ENCODE assay signal across 36 cellular contexts in the genomic region with DNA sequence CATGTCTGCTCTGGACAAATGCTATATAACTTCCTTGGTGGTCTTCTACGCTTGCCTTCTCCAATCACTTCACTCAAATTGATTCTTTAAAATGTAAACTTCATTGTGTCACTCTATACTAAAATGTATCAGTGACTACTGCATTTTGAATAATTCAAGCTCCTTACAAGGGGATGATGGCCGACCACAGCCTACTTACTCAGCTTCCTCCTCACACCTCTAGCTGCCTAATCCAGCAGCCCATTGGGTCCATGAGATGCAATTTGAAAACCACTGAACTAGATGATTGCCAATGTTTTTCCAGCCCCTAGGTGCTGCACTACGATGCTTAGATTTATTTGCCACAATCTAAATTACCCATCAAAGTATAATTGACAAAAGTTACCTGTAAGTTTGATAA.
"Had no signal": no experiment of that assay in that cellular context is flagged by ENCODE, and none has a peak within 500 bp of the region (broad histone marks: within the 10 kb centered on the region; RNA-seq: fewer than 3 reads in every experiment).

No MANE protein-coding gene starts in this region.

- ATAC-seq: activated CD4-positive, alpha-beta T cell treated with anti-CD3 and anti-CD28 coated beads for 36 hours; activated CD4-positive, CD25-positive, alpha-beta regulatory T cell treated with anti-CD3 and anti-CD28 coated beads, Interleukin-2, amount 50 U/mL, for 24 hours; activated CD8-positive, alpha-beta memory T cell treated with anti-CD3 and anti-CD28 coated beads, Interleukin-2, amount 10 ng/mL, durations not matched to agents 7 days and 5 days; activated CD8-positive, alpha-beta T cell treated with anti-CD3 and anti-CD28 coated beads, Interleukin-2, amount 10 ng/mL, durations not matched to agents 7 days and 5 days; activated naive CD8-positive, alpha-beta T cell treated with anti-CD3 and anti-CD28 coated beads, Interleukin-2, amount 50 U/mL, for 24 hours; WTC11 had no signal

- H3K9me3 Mint-ChIP-seq: activated CD4-positive, alpha-beta memory T cell treated with anti-CD3 and anti-CD28 coated beads, Interleukin-2, amount 10 ng/mL, durations not matched to agents 7 days and 5 days; activated naive CD8-positive, alpha-beta T cell treated with anti-CD3 and anti-CD28 coated beads, Interleukin-2, amount 10 ng/mL, durations not matched to agents 7 days and 5 days; activated naive CD8-positive, alpha-beta T cell treated with anti-CD3 and anti-CD28 coated beads, Interleukin-2, amount 50 U/mL, for 24 hours; activated T-helper 2 cell treated with anti-CD3 and anti-CD28 coated beads, Interferon-gamma antibody, Interleukin-2, Interleukin-4, amounts not matched to agents 10 μg/mL and 5 μg/mL and 100 μg/mL, durations not matched to agents 14 hours and 24 hours and 36 hours; brain; central memory CD8-positive, alpha-beta T cell; T-helper 2 cell treated with Interferon-gamma antibody and Interleukin-4, amounts not matched to agents 5 μg/mL and 100 μg/mL, for 36 hours; WTC11 had no signal

- DNase-seq: activated CD4-positive, alpha-beta memory T cell treated with anti-CD3 and anti-CD28 coated beads, Interleukin-2, amount 10 ng/mL, durations not matched to agents 7 days and 5 days; activated CD4-positive, alpha-beta T cell treated with anti-CD3 and anti-CD28 coated beads for 1 hour; activated CD4-positive, alpha-beta T cell treated with anti-CD3 and anti-CD28 coated beads for 36 hours; activated CD4-positive, alpha-beta T cell treated with anti-CD3 and anti-CD28 coated beads for 48 hours; activated CD4-positive, alpha-beta T cell treated with anti-CD3 and anti-CD28 coated beads, Interleukin-2, amount 10 ng/mL, durations not matched to agents 7 days and 5 days; activated CD4-positive, alpha-beta T cell treated with anti-CD3 and anti-CD28 coated beads, Interleukin-2, amount 50 U/mL, for 48 hours; activated CD4-positive, CD25-positive, alpha-beta regulatory T cell; activated CD8-positive, alpha-beta memory T cell treated with anti-CD3 and anti-CD28 coated beads for 24 hours; activated CD8-positive, alpha-beta memory T cell treated with anti-CD3 and anti-CD28 coated beads, Interleukin-2, amount 10 ng/mL, durations not matched to agents 7 days and 5 days; activated CD8-positive, alpha-beta memory T cell treated with anti-CD3 and anti-CD28 coated beads, Interleukin-2, amount 50 U/mL, for 48 hours; activated CD8-positive, alpha-beta T cell treated with anti-CD3 and anti-CD28 coated beads, Interleukin-2, amount 10 ng/mL, durations not matched to agents 7 days and 5 days; activated effector memory CD4-positive, alpha-beta T cell treated with Interleukin-2 at 50 U/mL for 16 hours; activated gamma-delta T cell; activated naive CD4-positive, alpha-beta T cell treated with anti-CD3 and anti-CD28 coated beads, Interleukin-2, amount 10 ng/mL, durations not matched to agents 7 days and 5 days; activated naive CD4-positive, alpha-beta T cell treated with Interleukin-2 at 50 U/mL for 16 hours; activated naive CD8-positive, alpha-beta T cell treated with anti-CD3 and anti-CD28 coated beads, Interleukin-2, amount 10 ng/mL, durations not matched to agents 7 days and 5 days; activated naive CD8-positive, alpha-beta T cell treated with anti-CD3 and anti-CD28 coated beads, Interleukin-2, amount 50 U/mL, for 24 hours; activated T-cell treated with anti-CD3 and anti-CD28 coated beads, Interleukin-2, amount 50 U/mL, for 24 hours; activated T-cell treated with anti-CD3 and anti-CD28 coated beads, Interleukin-2, amount 50 U/mL, for 48 hours; amygdala; anterior cingulate cortex; caudate nucleus; cerebellar nuclear complex; T-helper 1 cell; T-helper 2 cell; T-helper 9 cell; WERI-Rb-1 had no signal

- H3K4me3 Mint-ChIP-seq: activated CD4-positive, alpha-beta memory T cell treated with anti-CD3 and anti-CD28 coated beads, Interleukin-2, amount 10 ng/mL, durations not matched to agents 7 days and 5 days; activated CD4-positive, alpha-beta T cell treated with anti-CD3 and anti-CD28 coated beads for 36 hours; activated CD4-positive, alpha-beta T cell treated with anti-CD3 and anti-CD28 coated beads, Interleukin-2, amount 10 ng/mL, durations not matched to agents 7 days and 5 days; activated CD8-positive, alpha-beta memory T cell treated with anti-CD3 and anti-CD28 coated beads, Interleukin-2, amount 10 ng/mL, durations not matched to agents 7 days and 5 days; activated CD8-positive, alpha-beta T cell treated with anti-CD3 and anti-CD28 coated beads, Interleukin-2, amount 10 ng/mL, durations not matched to agents 7 days and 5 days; activated naive CD4-positive, alpha-beta T cell treated with anti-CD3 and anti-CD28 coated beads, Interleukin-2, amount 10 ng/mL, durations not matched to agents 7 days and 5 days; activated naive CD4-positive, alpha-beta T cell treated with anti-CD3 and anti-CD28 coated beads, Interleukin-2, amount 50 U/mL, for 24 hours; activated naive CD8-positive, alpha-beta T cell; activated naive CD8-positive, alpha-beta T cell treated with anti-CD3 and anti-CD28 coated beads, Interleukin-2, amount 10 ng/mL, durations not matched to agents 7 days and 5 days; activated naive CD8-positive, alpha-beta T cell treated with anti-CD3 and anti-CD28 coated beads, Interleukin-2, amount 50 U/mL, for 24 hours; activated T-cell treated with anti-CD3 and anti-CD28 coated beads, Interleukin-2, amount 50 U/mL, for 24 hours; brain; central memory CD8-positive, alpha-beta T cell; T-helper 1 cell treated with Interleukin-12 subunit alpha and Interleukin-12 subunit beta and Interleukin-4 antibody, amounts not matched to agents 30 μg/mL and 1 μg/mL, for 36 hours; T-helper 2 cell treated with Interferon-gamma antibody and Interleukin-4, amounts not matched to agents 5 μg/mL and 100 μg/mL, for 36 hours; WTC11 had no signal

- H3K27me3 Mint-ChIP-seq: activated CD4-positive, alpha-beta memory T cell treated with anti-CD3 and anti-CD28 coated beads, Interleukin-2, amount 10 ng/mL, durations not matched to agents 7 days and 5 days; activated CD4-positive, alpha-beta T cell treated with anti-CD3 and anti-CD28 coated beads, Interleukin-2, amount 10 ng/mL, durations not matched to agents 7 days and 5 days; activated CD8-positive, alpha-beta memory T cell treated with anti-CD3 and anti-CD28 coated beads, Interleukin-2, amount 10 ng/mL, durations not matched to agents 7 days and 5 days; activated naive CD4-positive, alpha-beta T cell treated with anti-CD3 and anti-CD28 coated beads, Interleukin-2, amount 10 ng/mL, durations not matched to agents 7 days and 5 days; activated naive CD4-positive, alpha-beta T cell treated with anti-CD3 and anti-CD28 coated beads, Interleukin-2, amount 50 U/mL, for 24 hours; activated naive CD8-positive, alpha-beta T cell; activated naive CD8-positive, alpha-beta T cell treated with anti-CD3 and anti-CD28 coated beads, Interleukin-2, amount 10 ng/mL, durations not matched to agents 7 days and 5 days; activated T-cell treated with anti-CD3 and anti-CD28 coated beads, Interleukin-2, amount 50 U/mL, for 24 hours; central memory CD8-positive, alpha-beta T cell had no signal

- H3K4me1 Mint-ChIP-seq: activated CD4-positive, alpha-beta memory T cell treated with anti-CD3 and anti-CD28 coated beads, Interleukin-2, amount 10 ng/mL, durations not matched to agents 7 days and 5 days; activated CD4-positive, alpha-beta T cell treated with anti-CD3 and anti-CD28 coated beads for 36 hours; activated CD4-positive, alpha-beta T cell treated with anti-CD3 and anti-CD28 coated beads, Interleukin-2, amount 10 ng/mL, durations not matched to agents 7 days and 5 days; activated CD8-positive, alpha-beta memory T cell treated with anti-CD3 and anti-CD28 coated beads, Interleukin-2, amount 10 ng/mL, durations not matched to agents 7 days and 5 days; activated naive CD4-positive, alpha-beta T cell treated with anti-CD3 and anti-CD28 coated beads, Interleukin-2, amount 10 ng/mL, durations not matched to agents 7 days and 5 days; activated naive CD4-positive, alpha-beta T cell treated with anti-CD3 and anti-CD28 coated beads, Interleukin-2, amount 50 U/mL, for 24 hours; activated naive CD8-positive, alpha-beta T cell treated with anti-CD3 and anti-CD28 coated beads, Interleukin-2, amount 10 ng/mL, durations not matched to agents 7 days and 5 days; activated naive CD8-positive, alpha-beta T cell treated with anti-CD3 and anti-CD28 coated beads, Interleukin-2, amount 50 U/mL, for 24 hours; brain; central memory CD8-positive, alpha-beta T cell; WTC11 had no signal

- H3K36me3 Mint-ChIP-seq: activated CD8-positive, alpha-beta memory T cell treated with anti-CD3 and anti-CD28 coated beads, Interleukin-2, amount 10 ng/mL, durations not matched to agents 7 days and 5 days; activated naive CD4-positive, alpha-beta T cell treated with anti-CD3 and anti-CD28 coated beads, Interleukin-2, amount 10 ng/mL, durations not matched to agents 7 days and 5 days; activated naive CD4-positive, alpha-beta T cell treated with anti-CD3 and anti-CD28 coated beads, Interleukin-2, amount 50 U/mL, for 24 hours; activated naive CD8-positive, alpha-beta T cell; activated naive CD8-positive, alpha-beta T cell treated with anti-CD3 and anti-CD28 coated beads, Interleukin-2, amount 10 ng/mL, durations not matched to agents 7 days and 5 days; brain; WTC11 had no signal

- H3K27ac Mint-ChIP-seq: activated CD4-positive, alpha-beta memory T cell treated with anti-CD3 and anti-CD28 coated beads, Interleukin-2, amount 10 ng/mL, durations not matched to agents 7 days and 5 days; activated CD4-positive, alpha-beta T cell treated with anti-CD3 and anti-CD28 coated beads for 36 hours; activated CD4-positive, alpha-beta T cell treated with anti-CD3 and anti-CD28 coated beads, Interleukin-2, amount 10 ng/mL, durations not matched to agents 7 days and 5 days; activated CD8-positive, alpha-beta memory T cell treated with anti-CD3 and anti-CD28 coated beads, Interleukin-2, amount 10 ng/mL, durations not matched to agents 7 days and 5 days; activated CD8-positive, alpha-beta T cell treated with anti-CD3 and anti-CD28 coated beads, Interleukin-2, amount 10 ng/mL, durations not matched to agents 7 days and 5 days; activated naive CD4-positive, alpha-beta T cell treated with anti-CD3 and anti-CD28 coated beads, Interleukin-2, amount 10 ng/mL, durations not matched to agents 7 days and 5 days; activated naive CD4-positive, alpha-beta T cell treated with anti-CD3 and anti-CD28 coated beads, Interleukin-2, amount 50 U/mL, for 24 hours; activated naive CD8-positive, alpha-beta T cell; activated naive CD8-positive, alpha-beta T cell treated with anti-CD3 and anti-CD28 coated beads, Interleukin-2, amount 10 ng/mL, durations not matched to agents 7 days and 5 days; activated naive CD8-positive, alpha-beta T cell treated with anti-CD3 and anti-CD28 coated beads, Interleukin-2, amount 50 U/mL, for 24 hours; activated T-cell treated with anti-CD3 and anti-CD28 coated beads, Interleukin-2, amount 50 U/mL, for 24 hours; activated T-helper 2 cell treated with anti-CD3 and anti-CD28 coated beads, Interferon-gamma antibody, Interleukin-2, Interleukin-4, amounts not matched to agents 10 μg/mL and 5 μg/mL and 100 μg/mL, durations not matched to agents 14 hours and 24 hours and 36 hours; brain; T-helper 1 cell treated with Interleukin-12 subunit alpha and Interleukin-12 subunit beta and Interleukin-4 antibody, amounts not matched to agents 30 μg/mL and 1 μg/mL, for 36 hours; T-helper 2 cell treated with Interferon-gamma antibody and Interleukin-4, amounts not matched to agents 5 μg/mL and 100 μg/mL, for 36 hours; WTC11 had no signal
